Comparison of ENCODE assay signal across 18 cellular contexts in the genomic region with DNA sequence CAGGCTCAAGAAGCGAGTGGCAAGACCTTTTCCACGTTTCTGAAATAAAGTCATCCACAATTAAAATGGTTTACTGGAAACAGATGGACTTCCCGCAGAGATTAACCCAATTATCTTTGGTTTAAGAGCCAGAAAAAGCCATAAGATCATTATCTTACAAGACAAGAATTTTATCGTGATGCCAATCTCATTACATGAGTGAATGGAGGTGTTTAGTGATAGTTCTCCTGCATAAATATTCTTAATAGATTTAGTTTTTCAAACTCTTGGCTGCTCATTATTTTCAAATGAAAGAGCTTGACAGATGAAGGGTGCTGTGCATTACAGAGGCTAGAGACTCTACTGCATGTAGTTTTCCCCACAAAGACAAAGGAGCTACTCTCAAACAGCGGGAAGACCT.
"Had no signal": no experiment of that assay in that cellular context is flagged by ENCODE, and none has a peak within 500 bp of the region (broad histone marks: within the 10 kb centered on the region; RNA-seq: fewer than 3 reads in every experiment).

No MANE protein-coding gene starts in this region.

- H3K36me3 Mint-ChIP-seq: activated CD8-positive, alpha-beta memory T cell treated with anti-CD3 and anti-CD28 coated beads, Interleukin-2, amount 10 ng/mL, durations not matched to agents 7 days and 5 days; activated naive CD8-positive, alpha-beta T cell treated with anti-CD3 and anti-CD28 coated beads for 36 hours; naive thymus-derived CD4-positive, alpha-beta T cell; type B pancreatic cell had no signal

- H3K4me1 Mint-ChIP-seq: activated CD8-positive, alpha-beta memory T cell treated with anti-CD3 and anti-CD28 coated beads, Interleukin-2, amount 10 ng/mL, durations not matched to agents 7 days and 5 days; activated naive CD8-positive, alpha-beta T cell treated with anti-CD3 and anti-CD28 coated beads for 36 hours; naive thymus-derived CD4-positive, alpha-beta T cell had no signal

- H3K4me3 ChIP-seq: cardiac muscle cell, esophagus squamous epithelium, heart left ventricle had no signal

- H3K9me3 ChIP-seq: esophagus squamous epithelium, heart left ventricle had no signal

- ATAC-seq: activated CD4-positive, CD25-positive, alpha-beta regulatory T cell treated with anti-CD3 and anti-CD28 coated beads, Interleukin-2, amount 50 U/mL, for 24 hours; activated CD8-positive, alpha-beta memory T cell treated with anti-CD3 and anti-CD28 coated beads, Interleukin-2, amount 10 ng/mL, durations not matched to agents 7 days and 5 days; heart left ventricle; naive thymus-derived CD4-positive, alpha-beta T cell; sciatic nerve had no signal

- FAIRE-seq: colon had no signal

- H3K9me3 Mint-ChIP-seq: type B pancreatic cell had no signal

- DNase-seq: activated CD4-positive, alpha-beta T cell treated with anti-CD3 and anti-CD28 coated beads, Interleukin-2, amount 50 U/mL, for 4 hours; activated CD8-positive, alpha-beta memory T cell treated with anti-CD3 and anti-CD28 coated beads, Interleukin-2, amount 10 ng/mL, durations not matched to agents 7 days and 5 days; activated gamma-delta T cell; activated naive CD8-positive, alpha-beta T cell treated with anti-CD3 and anti-CD28 coated beads for 36 hours; activated T-cell treated with anti-CD3 and anti-CD28 coated beads, Interleukin-2, amount 50 U/mL, for 24 hours; esophagus squamous epithelium; foreskin fibroblast; heart left ventricle; naive thymus-derived CD4-positive, alpha-beta T cell; stimulated activated naive CD4-positive, alpha-beta T cell; substantia nigra had no signal

- H3K4me3 Mint-ChIP-seq: activated CD8-positive, alpha-beta memory T cell treated with anti-CD3 and anti-CD28 coated beads, Interleukin-2, amount 10 ng/mL, durations not matched to agents 7 days and 5 days; activated naive CD8-positive, alpha-beta T cell treated with anti-CD3 and anti-CD28 coated beads for 36 hours; activated T-cell treated with anti-CD3 and anti-CD28 coated beads, Interleukin-2, amount 50 U/mL, for 24 hours; naive thymus-derived CD4-positive, alpha-beta T cell; T-helper 2 cell treated with Interferon-gamma antibody and Interleukin-4, amounts not matched to agents 5 μg/mL and 100 μg/mL, for 36 hours; type B pancreatic cell had no signal

- H3K27me3 ChIP-seq: cardiac muscle cell, esophagus squamous epithelium, heart left ventricle had no signal

- H3K4me1 ChIP-seq: esophagus squamous epithelium, heart left ventricle had no signal

- H3K27ac Mint-ChIP-seq: activated CD8-positive, alpha-beta memory T cell treated with anti-CD3 and anti-CD28 coated beads, Interleukin-2, amount 10 ng/mL, durations not matched to agents 7 days and 5 days; activated naive CD8-positive, alpha-beta T cell treated with anti-CD3 and anti-CD28 coated beads for 36 hours; activated T-cell treated with anti-CD3 and anti-CD28 coated beads, Interleukin-2, amount 50 U/mL, for 24 hours; naive thymus-derived CD4-positive, alpha-beta T cell; progenitor cell of endocrine pancreas; T-helper 2 cell treated with Interferon-gamma antibody and Interleukin-4, amounts not matched to agents 5 μg/mL and 100 μg/mL, for 36 hours; type B pancreatic cell had no signal

- H3K27ac ChIP-seq: cardiac muscle cell, esophagus squamous epithelium, heart left ventricle had no signal

- H3K27me3 Mint-ChIP-seq: activated CD8-positive, alpha-beta memory T cell treated with anti-CD3 and anti-CD28 coated beads, Interleukin-2, amount 10 ng/mL, durations not matched to agents 7 days and 5 days; activated naive CD8-positive, alpha-beta T cell treated with anti-CD3 and anti-CD28 coated beads for 36 hours; activated T-cell treated with anti-CD3 and anti-CD28 coated beads, Interleukin-2, amount 50 U/mL, for 24 hours; naive thymus-derived CD4-positive, alpha-beta T cell; progenitor cell of endocrine pancreas; type B pancreatic cell had no signal
